In genomic region chr6:130057495-130057894, GRCh38 we compare ENCODE assay signal across 1 cellular context.
TF ChIP-seq lines count a peak whose summit lies in the region.

No MANE protein-coding gene starts in this region.

TF ChIP-seq in HepG2, 621 proteins besides CTCF, POLR2A, EP300 and RAD21:
- TF ChIP-seq POGZ (CRISPR knock-in tag; IDR thresholded peaks at IDR 0.05) (no peak), RBFOX2 (IDR thresholded peaks at IDR 0.05; ENCODE audit: low read depth, low read length) (no peak), ZNF10 (CRISPR knock-in tag; IDR thresholded peaks at IDR 0.05; ENCODE audit: borderline replicate concordance, low read depth) (no peak), MNT (IDR thresholded peaks at IDR 0.05) (peak; percentile 96), SP1 (IDR thresholded peaks at IDR 0.05) (no peak), SP1 (CRISPR knock-in tag; IDR thresholded peaks at IDR 0.05) (no peak), ZNF576 (CRISPR knock-in tag; IDR thresholded peaks at IDR 0.05) (no peak)
- TF ChIP-seq, protein P1, sequence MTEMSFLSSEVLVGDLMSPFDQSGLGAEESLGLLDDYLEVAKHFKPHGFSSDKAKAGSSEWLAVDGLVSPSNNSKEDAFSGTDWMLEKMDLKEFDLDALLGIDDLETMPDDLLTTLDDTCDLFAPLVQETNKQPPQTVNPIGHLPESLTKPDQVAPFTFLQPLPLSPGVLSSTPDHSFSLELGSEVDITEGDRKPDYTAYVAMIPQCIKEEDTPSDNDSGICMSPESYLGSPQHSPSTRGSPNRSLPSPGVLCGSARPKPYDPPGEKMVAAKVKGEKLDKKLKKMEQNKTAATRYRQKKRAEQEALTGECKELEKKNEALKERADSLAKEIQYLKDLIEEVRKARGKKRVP (CRISPR knock-in tag; IDR thresholded peaks at IDR 0.05) = no peak
